Comparison of ENCODE assay signal across 10 cellular contexts in genomic region chr11:12199231-12199948, GRCh38.
A peak's percentile ranks its signal among the peaks of the same experiment; 100 is the strongest.
DNase-seq lines count a peak whose midpoint lies in the region; ATAC-seq and TF ChIP-seq lines count a peak whose summit lies in the region.
"Had no signal": no experiment of that assay in that cellular context is flagged by ENCODE, and none has a peak within 500 bp of the region (broad histone marks: within the 10 kb centered on the region; RNA-seq: fewer than 3 reads in every experiment).

No MANE protein-coding gene starts in this region.

- POLR2A ChIA-PET in RWPE1 (lab: Yijun Ruan, JAX; ENCODE audit: low non-redundant PET), result no interaction called here

- H3K36me3 ChIP-seq in esophagus squamous epithelium, result no peaks in the 10 kb centered on the region
- peaks cover 4 to 7% (median 4%) of the 10 kb centered on the region in 3 donors for H3K36me3 ChIP-seq in tibial artery

- DNase-seq in activated naive CD4-positive, alpha-beta T cell treated with anti-CD3 and anti-CD28 coated beads for 36 hours, result no peak
- no peak for DNase-seq in activated naive CD4-positive, alpha-beta T cell (lab: John Stamatoyannopoulos, UW)
- DNase-seq in RWPE1 (ENCODE audit: low spot score) (no peak), esophagus squamous epithelium (lab: John Stamatoyannopoulos, UW) (no peak), tibial artery (peak in 1 of 2 donors; percentile 51), foreskin keratinocyte (no peak), DMS 273 (lab: John Stamatoyannopoulos, UW; ENCODE audit: unreplicated experiment) (no peak), NCI-H82 (lab: John Stamatoyannopoulos, UW) (no peak)
- DNase-seq: retina had no signal

- intact Hi-C loops in activated naive CD4-positive, alpha-beta T cell treated with anti-CD3 and anti-CD28 coated beads for 36 hours (cut with micrococcal nuclease), result loop anchor here (5.0 kb wide), 1 partner anchor 38 kb away; no protein-coding TSS in a partner anchor
- intact Hi-C loops in esophagus squamous epithelium (cut with DNase I) (no loop called here), tibial artery (cut with DNase I; ENCODE audit: low total_unique reads) (no loop called here)

- H3K27me3 Mint-ChIP-seq in activated naive CD4-positive, alpha-beta T cell treated with anti-CD3 and anti-CD28 coated beads for 36 hours (ENCODE audit: low read depth), result no peaks in the 10 kb centered on the region

- no peak for ATAC-seq in foreskin keratinocyte
- ATAC-seq: WTC11 had no signal

- no peaks in the 10 kb centered on the region for H3K9me3 Mint-ChIP-seq in activated naive CD4-positive, alpha-beta T cell treated with anti-CD3 and anti-CD28 coated beads for 36 hours

- H3K27ac Mint-ChIP-seq in activated naive CD4-positive, alpha-beta T cell treated with anti-CD3 and anti-CD28 coated beads for 36 hours, result peak overlapping the region; percentile 14
- H3K27ac Mint-ChIP-seq: WTC11 had no signal

- peak overlapping the region; percentile 56 for H3K27ac ChIP-seq in RWPE1
- peak overlapping the region in 3 of 4 donors; percentile 65 to 72 (median 69) for H3K27ac ChIP-seq in esophagus squamous epithelium
- peak overlapping the region; percentile 71 to 72 for H3K27ac ChIP-seq in tibial artery
- H3K27ac ChIP-seq in foreskin keratinocyte, result no peak overlapping the region

- peaks cover 0 to 36% (median 22%) of the 10 kb centered on the region in 3 donors for H3K4me1 ChIP-seq in esophagus squamous epithelium
- peaks cover 0 to 79% (median 59%) of the 10 kb centered on the region in 4 donors for H3K4me1 ChIP-seq in tibial artery
- H3K4me1 ChIP-seq in foreskin keratinocyte, result peaks cover 13% of the 10 kb centered on the region

- TF ChIP-seq POLR2A in esophagus squamous epithelium (IDR thresholded peaks at IDR 0.05), result no peak

- H3K36me3 Mint-ChIP-seq in activated naive CD4-positive, alpha-beta T cell treated with anti-CD3 and anti-CD28 coated beads for 36 hours (ENCODE audit: low read depth), result peaks cover 9% of the 10 kb centered on the region
- H3K36me3 Mint-ChIP-seq: WTC11 had no signal

- H3K4me1 Mint-ChIP-seq in activated naive CD4-positive, alpha-beta T cell treated with anti-CD3 and anti-CD28 coated beads for 36 hours (ENCODE audit: low read depth), result peaks cover 68% of the 10 kb centered on the region
- H3K4me1 Mint-ChIP-seq: WTC11 had no signal

- 68 to 78% methylated on average over 5 to 13 of the region's 13 CpGs for WGBS in esophagus squamous epithelium, 2 donors

- H3K9me3 ChIP-seq in esophagus squamous epithelium, result no peaks in the 10 kb centered on the region
- no peaks in the 10 kb centered on the region for H3K9me3 ChIP-seq in tibial artery

- no peak overlapping the region for H3K4me3 ChIP-seq in esophagus squamous epithelium
- H3K4me3 ChIP-seq in tibial artery, result no peak overlapping the region

- TF ChIP-seq CTCF in RWPE1 (conservative IDR thresholded peaks at IDR 0.05; ENCODE audit: low read depth) (no peak), esophagus squamous epithelium (IDR thresholded peaks at IDR 0.05) (no peak), tibial artery (IDR thresholded peaks at IDR 0.05) (no peak), foreskin keratinocyte (conservative IDR thresholded peaks at IDR 0.05) (no peak)

- CTCF ChIA-PET in activated naive CD4-positive, alpha-beta T cell treated with anti-CD3 and anti-CD28 coated beads for 36 hours (lab: Charles Lee), result interaction anchor here (1.3 to 2.5 kb wide), 7 partner anchors 8 to 152 kb away, joined by 3 to 7 read pairs (median 4); no protein-coding TSS in a partner anchor
- CTCF ChIA-PET in RWPE1 (lab: Yijun Ruan, JAX), result interaction anchor here (0.5 kb wide), 1 partner anchor 837 kb away, joined by 3 read pairs; no protein-coding TSS in a partner anchor

- H3K27me3 ChIP-seq in esophagus squamous epithelium, result no peaks in the 10 kb centered on the region
- H3K27me3 ChIP-seq in tibial artery, result no peaks in the 10 kb centered on the region
- H3K27me3 ChIP-seq in foreskin keratinocyte, result no peaks in the 10 kb centered on the region

- H3K4me3 Mint-ChIP-seq in activated naive CD4-positive, alpha-beta T cell treated with anti-CD3 and anti-CD28 coated beads for 36 hours, result no peak overlapping the region
- H3K4me3 Mint-ChIP-seq: WTC11 had no signal
